Comparison of ENCODE assay signal across 11 cellular contexts in the genomic region with DNA sequence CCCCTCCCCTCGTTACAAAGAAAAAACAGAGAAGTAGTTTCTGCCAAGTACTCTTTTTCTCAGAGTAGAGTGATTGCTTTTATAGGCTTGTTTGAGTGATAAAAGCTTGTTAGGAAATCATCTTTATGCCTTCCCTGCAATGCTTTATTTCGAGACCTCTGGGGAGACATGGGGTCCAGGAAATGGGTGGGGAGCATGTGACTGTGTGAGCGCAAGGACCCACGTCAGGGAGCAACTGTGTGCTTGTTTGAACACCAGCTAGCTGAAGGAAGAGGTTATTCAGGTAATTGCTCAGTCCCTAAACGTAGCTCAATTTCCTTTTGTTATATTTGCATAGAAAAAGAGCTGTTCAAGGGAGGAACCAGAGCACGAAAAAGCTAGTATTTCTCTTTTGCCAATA.
DNase-seq lines count a peak whose midpoint lies in the region; ATAC-seq and TF ChIP-seq lines count a peak whose summit lies in the region.
"Had no signal": no experiment of that assay in that cellular context is flagged by ENCODE, and none has a peak within 500 bp of the region (broad histone marks: within the 10 kb centered on the region; RNA-seq: fewer than 3 reads in every experiment).

No MANE protein-coding gene starts in this region.

- peaks cover 9 to 70% (median 57%) of the 10 kb centered on the region in 4 donors for H3K4me1 ChIP-seq in liver (ENCODE audit: control insufficient read depth in 4 of 4, insufficient read depth in 4 of 4, low read length in 3 of 4)
- H3K4me1 ChIP-seq in right lobe of liver: peaks cover 0 to 57% (median 26%) of the 10 kb centered on the region in 4 donors
- H3K4me1 ChIP-seq in esophagus muscularis mucosa: peaks cover 46 to 58% (median 53%) of the 10 kb centered on the region in 4 donors
- H3K4me1 ChIP-seq: parathyroid adenoma had no signal

- no peaks in the 10 kb centered on the region for H3K9me3 ChIP-seq in liver (ENCODE audit: control insufficient read depth in 4 of 4, low read length in 3 of 4)
- no peaks in the 10 kb centered on the region for H3K9me3 ChIP-seq in right lobe of liver
- no peaks in the 10 kb centered on the region for H3K9me3 ChIP-seq in esophagus muscularis mucosa
- H3K9me3 ChIP-seq: Caco-2 had no signal

- 35% methylated on average over 6 of the region's 6 CpGs for WGBS in liver
- 24% methylated on average over 6 of the region's 6 CpGs for WGBS in right lobe of liver (ENCODE audit: insufficient coverage, low coverage, low lambda C conversion rate, missing lambda C conversion rate)
- 51% methylated on average over 6 of the region's 6 CpGs for WGBS in esophagus muscularis mucosa

- no peak for TF ChIP-seq RAD21 in liver (IDR thresholded peaks at IDR 0.05)

- H3K36me3 ChIP-seq in liver (ENCODE audit: control insufficient read depth in 4 of 4, insufficient read depth in 3 of 4, low read depth in 1 of 4, low read length in 3 of 4) (no peaks in the 10 kb centered on the region), right lobe of liver (no peaks in the 10 kb centered on the region), esophagus muscularis mucosa (no peaks in the 10 kb centered on the region)

- peaks cover 6% of the 10 kb centered on the region for H3K4me1 Mint-ChIP-seq in type B pancreatic cell (ENCODE audit: unreplicated experiment)

- no peak for ATAC-seq in right lobe of liver

- H3K9ac ChIP-seq in liver (ENCODE audit: low read depth in 1 of 2, low read length in 2 of 2): no peak overlapping the region
- H3K9ac ChIP-seq: parathyroid adenoma had no signal

- no peak overlapping the region for H3K27ac Mint-ChIP-seq in type B pancreatic cell

- TF ChIP-seq POLR2A in right lobe of liver (IDR thresholded peaks at IDR 0.05): no peak
- no peak for TF ChIP-seq POLR2A in esophagus muscularis mucosa (IDR thresholded peaks at IDR 0.05; ENCODE audit: low read depth)

- TF ChIP-seq EP300 in esophagus muscularis mucosa (IDR thresholded peaks at IDR 0.05): peak; percentile 6

- no peak overlapping the region for H3K4me3 Mint-ChIP-seq in type B pancreatic cell

- H3K36me3 Mint-ChIP-seq in type B pancreatic cell: no peaks in the 10 kb centered on the region
- H3K36me3 Mint-ChIP-seq: brain had no signal

- TF ChIP-seq CTCF in liver (IDR thresholded peaks at IDR 0.05; ENCODE audit: low read depth, low read length, missing input control) (no peak), right lobe of liver (IDR thresholded peaks at IDR 0.05) (no peak), esophagus muscularis mucosa (IDR thresholded peaks at IDR 0.05) (no peak), type B pancreatic cell (conservative IDR thresholded peaks at IDR 0.05) (no peak)

- no peaks in the 10 kb centered on the region for H3K27me3 ChIP-seq in liver (ENCODE audit: control insufficient read depth in 4 of 4, insufficient read depth in 4 of 4, low read length in 3 of 4)
- H3K27me3 ChIP-seq in right lobe of liver: no peaks in the 10 kb centered on the region
- H3K27me3 ChIP-seq in esophagus muscularis mucosa: no peaks in the 10 kb centered on the region

- DNase-seq in right lobe of liver (no peak), T follicular helper cell (ENCODE audit: low read depth) (peak; percentile 25), esophagus muscularis mucosa (ENCODE audit: extremely low spot score) (no peak), type B pancreatic cell (ENCODE audit: extremely low spot score, unreplicated experiment) (peak; percentile 24), retina (no peak), midbrain (lab: John Stamatoyannopoulos, UW) (no peak), NCI-H2227 (lab: John Stamatoyannopoulos, UW; ENCODE audit: unreplicated experiment) (no peak)
- DNase-seq: Caco-2 had no signal

- H3K4me3 ChIP-seq in liver (ENCODE audit: low read depth in 1 of 3, low read length in 3 of 3) (no peak overlapping the region), right lobe of liver (no peak overlapping the region), esophagus muscularis mucosa (no peak overlapping the region)

- intact Hi-C loops in right lobe of liver (cut with DNase I) (no loop called here), esophagus muscularis mucosa (cut with DNase I) (no loop called here)

- peaks cover 13% of the 10 kb centered on the region for H3K27me3 Mint-ChIP-seq in type B pancreatic cell

- peak overlapping the region; percentile 74 to 82 for H3K27ac ChIP-seq in liver (ENCODE audit: low read depth in 1 of 2, low read length in 2 of 2)
- no peak overlapping the region for H3K27ac ChIP-seq in right lobe of liver
- peak overlapping the region in 2 of 4 donors; percentile 7 to 35 for H3K27ac ChIP-seq in esophagus muscularis mucosa (replicated peaks in 1 of 4)
- H3K27ac ChIP-seq: parathyroid adenoma had no signal

- no peaks in the 10 kb centered on the region for H3K9me3 Mint-ChIP-seq in type B pancreatic cell
- H3K9me3 Mint-ChIP-seq: brain had no signal

TF ChIP-seq in liver, 16 proteins besides CTCF, POLR2A, EP300 and RAD21:
- TF ChIP-seq, protein P1, sequence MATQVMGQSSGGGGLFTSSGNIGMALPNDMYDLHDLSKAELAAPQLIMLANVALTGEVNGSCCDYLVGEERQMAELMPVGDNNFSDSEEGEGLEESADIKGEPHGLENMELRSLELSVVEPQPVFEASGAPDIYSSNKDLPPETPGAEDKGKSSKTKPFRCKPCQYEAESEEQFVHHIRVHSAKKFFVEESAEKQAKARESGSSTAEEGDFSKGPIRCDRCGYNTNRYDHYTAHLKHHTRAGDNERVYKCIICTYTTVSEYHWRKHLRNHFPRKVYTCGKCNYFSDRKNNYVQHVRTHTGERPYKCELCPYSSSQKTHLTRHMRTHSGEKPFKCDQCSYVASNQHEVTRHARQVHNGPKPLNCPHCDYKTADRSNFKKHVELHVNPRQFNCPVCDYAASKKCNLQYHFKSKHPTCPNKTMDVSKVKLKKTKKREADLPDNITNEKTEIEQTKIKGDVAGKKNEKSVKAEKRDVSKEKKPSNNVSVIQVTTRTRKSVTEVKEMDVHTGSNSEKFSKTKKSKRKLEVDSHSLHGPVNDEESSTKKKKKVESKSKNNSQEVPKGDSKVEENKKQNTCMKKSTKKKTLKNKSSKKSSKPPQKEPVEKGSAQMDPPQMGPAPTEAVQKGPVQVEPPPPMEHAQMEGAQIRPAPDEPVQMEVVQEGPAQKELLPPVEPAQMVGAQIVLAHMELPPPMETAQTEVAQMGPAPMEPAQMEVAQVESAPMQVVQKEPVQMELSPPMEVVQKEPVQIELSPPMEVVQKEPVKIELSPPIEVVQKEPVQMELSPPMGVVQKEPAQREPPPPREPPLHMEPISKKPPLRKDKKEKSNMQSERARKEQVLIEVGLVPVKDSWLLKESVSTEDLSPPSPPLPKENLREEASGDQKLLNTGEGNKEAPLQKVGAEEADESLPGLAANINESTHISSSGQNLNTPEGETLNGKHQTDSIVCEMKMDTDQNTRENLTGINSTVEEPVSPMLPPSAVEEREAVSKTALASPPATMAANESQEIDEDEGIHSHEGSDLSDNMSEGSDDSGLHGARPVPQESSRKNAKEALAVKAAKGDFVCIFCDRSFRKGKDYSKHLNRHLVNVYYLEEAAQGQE (IDR thresholded peaks at IDR 0.05): no peak
- TF ChIP-seq HNF4A (conservative IDR thresholded peaks at IDR 0.05) (no peak), TAF1 (conservative IDR thresholded peaks at IDR 0.05) (no peak), YY1 (IDR thresholded peaks at IDR 0.05) (no peak), EGR1 (IDR thresholded peaks at IDR 0.05; ENCODE audit: low read depth in 2 of 2) (no peak)
- TF ChIP-seq, protein P2, sequence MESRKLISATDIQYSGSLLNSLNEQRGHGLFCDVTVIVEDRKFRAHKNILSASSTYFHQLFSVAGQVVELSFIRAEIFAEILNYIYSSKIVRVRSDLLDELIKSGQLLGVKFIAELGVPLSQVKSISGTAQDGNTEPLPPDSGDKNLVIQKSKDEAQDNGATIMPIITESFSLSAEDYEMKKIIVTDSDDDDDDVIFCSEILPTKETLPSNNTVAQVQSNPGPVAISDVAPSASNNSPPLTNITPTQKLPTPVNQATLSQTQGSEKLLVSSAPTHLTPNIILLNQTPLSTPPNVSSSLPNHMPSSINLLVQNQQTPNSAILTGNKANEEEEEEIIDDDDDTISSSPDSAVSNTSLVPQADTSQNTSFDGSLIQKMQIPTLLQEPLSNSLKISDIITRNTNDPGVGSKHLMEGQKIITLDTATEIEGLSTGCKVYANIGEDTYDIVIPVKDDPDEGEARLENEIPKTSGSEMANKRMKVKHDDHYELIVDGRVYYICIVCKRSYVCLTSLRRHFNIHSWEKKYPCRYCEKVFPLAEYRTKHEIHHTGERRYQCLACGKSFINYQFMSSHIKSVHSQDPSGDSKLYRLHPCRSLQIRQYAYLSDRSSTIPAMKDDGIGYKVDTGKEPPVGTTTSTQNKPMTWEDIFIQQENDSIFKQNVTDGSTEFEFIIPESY (IDR thresholded peaks at IDR 0.05): no peak
- TF ChIP-seq, protein P3, sequence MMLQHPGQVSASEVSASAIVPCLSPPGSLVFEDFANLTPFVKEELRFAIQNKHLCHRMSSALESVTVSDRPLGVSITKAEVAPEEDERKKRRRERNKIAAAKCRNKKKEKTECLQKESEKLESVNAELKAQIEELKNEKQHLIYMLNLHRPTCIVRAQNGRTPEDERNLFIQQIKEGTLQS (IDR thresholded peaks at IDR 0.05): no peak
TF ChIP-seq in liver: peak in this region for 0.

Comparison
In these comparisons a context has a peak if more than half of its experiments do, and no peak if none do; other contexts are left out.
1. H3K27ac ChIP-seq: peak in liver (2 of 2); none in right lobe of liver (0 of 3).
2. DNase-seq: peak in T follicular helper cell (single experiment) and type B pancreatic cell (single experiment); none in right lobe of liver (0 of 3), esophagus muscularis mucosa (single experiment), retina (single experiment), midbrain (single experiment) and NCI-H2227 (single experiment).